ENCODE assay signal across 9 cellular contexts in genomic region chr1:24322636-24323177, GRCh38. TPM values are rescaled to one million over a fixed set of nuclear protein-coding genes. Genes with fewer than 3 reads are reported as not detected.
DNase-seq lines count a peak whose midpoint lies in the region; ATAC-seq, FAIRE-seq and TF ChIP-seq lines count a peak whose summit lies in the region.
"Had no signal": no experiment of that assay in that cellular context is flagged by ENCODE, and none has a peak within 500 bp of the region (broad histone marks: within the 10 kb centered on the region; RNA-seq: fewer than 3 reads in every experiment).

No MANE protein-coding gene starts in this region.

- H3K27ac ChIP-seq in mesendoderm (ENCODE audit: low read depth, low read length), result peak overlapping the region; percentile 95
- no peak overlapping the region for H3K27ac ChIP-seq in upper lobe of right lung

- peak overlapping the region; percentile 11 for H3K4me3 Mint-ChIP-seq in activated naive CD8-positive, alpha-beta T cell treated with anti-CD3 and anti-CD28 coated beads, Interleukin-2, amount 10 ng/mL, durations not matched to agents 7 days and 5 days
- H3K4me3 Mint-ChIP-seq in activated naive CD8-positive, alpha-beta T cell treated with anti-CD3 and anti-CD28 coated beads for 36 hours, result no peak overlapping the region
- H3K4me3 Mint-ChIP-seq in central memory CD8-positive, alpha-beta T cell, result peak overlapping the region; percentile 82

- no peak for DNase-seq in activated naive CD8-positive, alpha-beta T cell treated with anti-CD3 and anti-CD28 coated beads, Interleukin-2, amount 10 ng/mL, durations not matched to agents 7 days and 5 days
- no peak for DNase-seq in activated naive CD8-positive, alpha-beta T cell treated with anti-CD3 and anti-CD28 coated beads for 36 hours
- no peak for DNase-seq in central memory CD8-positive, alpha-beta T cell (ENCODE audit: low spot score in 2 of 2)
- DNase-seq in mesendoderm (no peak), upper lobe of right lung (no peak), urothelium cell line (ENCODE audit: low spot score) (no peak), NCI-H345 (lab: John Stamatoyannopoulos, UW) (no peak)
- DNase-seq in activated naive CD4-positive, alpha-beta T cell (lab: John Stamatoyannopoulos, UW), result no peak

- H3K27me3 ChIP-seq in mesendoderm (ENCODE audit: insufficient read depth, low read length, poor library complexity) (no peaks in the 10 kb centered on the region), upper lobe of right lung (peaks cover 3% of the 10 kb centered on the region)

- H2AK5ac ChIP-seq in mesendoderm (ENCODE audit: low read length), result no peak overlapping the region

- H3K4me3 ChIP-seq in mesendoderm (ENCODE audit: low read length) (peak overlapping the region; percentile 7), upper lobe of right lung (peak overlapping the region; percentile 53)

- no peak for TF ChIP-seq CTCF in upper lobe of right lung (IDR thresholded peaks at IDR 0.05)

- peak overlapping the region; percentile 58 for H4K8ac ChIP-seq in mesendoderm (ENCODE audit: low read depth, low read length)

- no peaks in the 10 kb centered on the region for H3K36me3 Mint-ChIP-seq in activated naive CD8-positive, alpha-beta T cell treated with anti-CD3 and anti-CD28 coated beads, Interleukin-2, amount 10 ng/mL, durations not matched to agents 7 days and 5 days
- no peaks in the 10 kb centered on the region for H3K36me3 Mint-ChIP-seq in activated naive CD8-positive, alpha-beta T cell treated with anti-CD3 and anti-CD28 coated beads for 36 hours
- peaks cover 12% of the 10 kb centered on the region for H3K36me3 Mint-ChIP-seq in central memory CD8-positive, alpha-beta T cell (ENCODE audit: insufficient read depth)

- H3K9me3 ChIP-seq in upper lobe of right lung, result no peaks in the 10 kb centered on the region

- intact Hi-C loops in upper lobe of right lung (cut with DNase I), result no loop called here

- H3K23ac ChIP-seq in mesendoderm (ENCODE audit: low read length), result no peak overlapping the region

- no peaks in the 10 kb centered on the region for H3K79me1 ChIP-seq in mesendoderm (ENCODE audit: low read length)

- peaks cover 13% of the 10 kb centered on the region for H3K4me1 ChIP-seq in mesendoderm (ENCODE audit: control insufficient read depth, low read depth, low read length)
- peaks cover 13% of the 10 kb centered on the region for H3K4me1 ChIP-seq in upper lobe of right lung

- ATAC-seq in activated naive CD8-positive, alpha-beta T cell treated with anti-CD3 and anti-CD28 coated beads, Interleukin-2, amount 10 ng/mL, durations not matched to agents 7 days and 5 days (ENCODE audit: low read depth), result no peak
- no peak for ATAC-seq in central memory CD8-positive, alpha-beta T cell (replicated peaks; ENCODE audit: extremely low read depth, poor library complexity, severe bottlenecking)
- no peak for ATAC-seq in upper lobe of right lung

- no peak overlapping the region for H3K27ac Mint-ChIP-seq in activated naive CD8-positive, alpha-beta T cell treated with anti-CD3 and anti-CD28 coated beads, Interleukin-2, amount 10 ng/mL, durations not matched to agents 7 days and 5 days
- no peak overlapping the region for H3K27ac Mint-ChIP-seq in activated naive CD8-positive, alpha-beta T cell treated with anti-CD3 and anti-CD28 coated beads for 36 hours
- peak overlapping the region; percentile 86 for H3K27ac Mint-ChIP-seq in central memory CD8-positive, alpha-beta T cell (ENCODE audit: low read depth)

- H3K9ac ChIP-seq in mesendoderm (ENCODE audit: low read length), result peak overlapping the region; percentile 76

- FAIRE-seq in urothelium cell line (lab: Jason Lieb, UNC), result no peak

- peak overlapping the region; percentile 63 for H3K4ac ChIP-seq in mesendoderm (ENCODE audit: low read depth, low read length)

- peak overlapping the region; percentile 18 for H2BK5ac ChIP-seq in mesendoderm (ENCODE audit: low read length)

- no peaks in the 10 kb centered on the region for H3K36me3 ChIP-seq in mesendoderm (ENCODE audit: control insufficient read depth, insufficient read depth, low read length)
- no peaks in the 10 kb centered on the region for H3K36me3 ChIP-seq in upper lobe of right lung

- peak overlapping the region; percentile 86 for H3K18ac ChIP-seq in mesendoderm (ENCODE audit: low read length)

- H3K4me1 Mint-ChIP-seq in activated naive CD8-positive, alpha-beta T cell treated with anti-CD3 and anti-CD28 coated beads, Interleukin-2, amount 10 ng/mL, durations not matched to agents 7 days and 5 days, result peaks cover 30% of the 10 kb centered on the region
- H3K4me1 Mint-ChIP-seq in activated naive CD8-positive, alpha-beta T cell treated with anti-CD3 and anti-CD28 coated beads for 36 hours, result peaks cover 34% of the 10 kb centered on the region
- peaks cover 39% of the 10 kb centered on the region for H3K4me1 Mint-ChIP-seq in central memory CD8-positive, alpha-beta T cell

- H3K56ac ChIP-seq in mesendoderm (ENCODE audit: low read length), result peak overlapping the region; percentile 93

- peak overlapping the region; percentile 8 for H4K5ac ChIP-seq in mesendoderm (ENCODE audit: low read length)

- no peak overlapping the region for H2BK120ac ChIP-seq in mesendoderm (ENCODE audit: low read depth, low read length)

- H3K4me2 ChIP-seq in mesendoderm (ENCODE audit: low read length), result peak overlapping the region; percentile 62

- H3K27me3 Mint-ChIP-seq in activated naive CD8-positive, alpha-beta T cell treated with anti-CD3 and anti-CD28 coated beads, Interleukin-2, amount 10 ng/mL, durations not matched to agents 7 days and 5 days, result peaks cover 92% of the 10 kb centered on the region
- peaks cover 93% of the 10 kb centered on the region for H3K27me3 Mint-ChIP-seq in activated naive CD8-positive, alpha-beta T cell treated with anti-CD3 and anti-CD28 coated beads for 36 hours
- H3K27me3 Mint-ChIP-seq in central memory CD8-positive, alpha-beta T cell, result peaks cover 39% of the 10 kb centered on the region

- POLR2A ChIA-PET in activated naive CD8-positive, alpha-beta T cell treated with anti-CD3 and anti-CD28 coated beads, Interleukin-2, amount 10 ng/mL, durations not matched to agents 7 days and 5 days (lab: Charles Lee), result interaction anchor here (1.1 kb wide), 1 partner anchor 318 kb away, joined by 3 read pairs; no protein-coding TSS in a partner anchor

- no peaks in the 10 kb centered on the region for H3K79me2 ChIP-seq in mesendoderm (ENCODE audit: control insufficient read depth, insufficient read depth, low read length)

- H3K9me3 Mint-ChIP-seq in activated naive CD8-positive, alpha-beta T cell treated with anti-CD3 and anti-CD28 coated beads, Interleukin-2, amount 10 ng/mL, durations not matched to agents 7 days and 5 days, result no peaks in the 10 kb centered on the region
- no peaks in the 10 kb centered on the region for H3K9me3 Mint-ChIP-seq in activated naive CD8-positive, alpha-beta T cell treated with anti-CD3 and anti-CD28 coated beads for 36 hours
- H3K9me3 Mint-ChIP-seq in central memory CD8-positive, alpha-beta T cell, result no peaks in the 10 kb centered on the region

- WGBS in mesendoderm (ENCODE audit: extremely low coverage, insufficient coverage, low lambda C conversion rate), result no CpG with 5 or more reads among the region's 19 CpGs

- H2BK15ac ChIP-seq in mesendoderm (replicated peaks; ENCODE audit: low read depth), result no peak overlapping the region

RNA-seq across cellular contexts. Expression of gene GRHL3, which starts 3.5 kb away (rescaled TPM):
- not detected for total RNA-seq in activated naive CD8-positive, alpha-beta T cell treated with anti-CD3 and anti-CD28 coated beads, Interleukin-2, amount 10 ng/mL, durations not matched to agents 7 days and 5 days
- total RNA-seq in activated naive CD8-positive, alpha-beta T cell treated with anti-CD3 and anti-CD28 coated beads for 36 hours, result not detected
- polyA plus RNA-seq in mesendoderm (2013, experiment 1 of 2), result 0.86 TPM
- 0.97 TPM for polyA plus RNA-seq in mesendoderm (2013, experiment 2 of 2)
- 0.55 TPM for total RNA-seq in upper lobe of right lung
- total RNA-seq: SK-MEL-5 had no signal
